1 cellular context compared by ENCODE assay signal in the genomic region with DNA sequence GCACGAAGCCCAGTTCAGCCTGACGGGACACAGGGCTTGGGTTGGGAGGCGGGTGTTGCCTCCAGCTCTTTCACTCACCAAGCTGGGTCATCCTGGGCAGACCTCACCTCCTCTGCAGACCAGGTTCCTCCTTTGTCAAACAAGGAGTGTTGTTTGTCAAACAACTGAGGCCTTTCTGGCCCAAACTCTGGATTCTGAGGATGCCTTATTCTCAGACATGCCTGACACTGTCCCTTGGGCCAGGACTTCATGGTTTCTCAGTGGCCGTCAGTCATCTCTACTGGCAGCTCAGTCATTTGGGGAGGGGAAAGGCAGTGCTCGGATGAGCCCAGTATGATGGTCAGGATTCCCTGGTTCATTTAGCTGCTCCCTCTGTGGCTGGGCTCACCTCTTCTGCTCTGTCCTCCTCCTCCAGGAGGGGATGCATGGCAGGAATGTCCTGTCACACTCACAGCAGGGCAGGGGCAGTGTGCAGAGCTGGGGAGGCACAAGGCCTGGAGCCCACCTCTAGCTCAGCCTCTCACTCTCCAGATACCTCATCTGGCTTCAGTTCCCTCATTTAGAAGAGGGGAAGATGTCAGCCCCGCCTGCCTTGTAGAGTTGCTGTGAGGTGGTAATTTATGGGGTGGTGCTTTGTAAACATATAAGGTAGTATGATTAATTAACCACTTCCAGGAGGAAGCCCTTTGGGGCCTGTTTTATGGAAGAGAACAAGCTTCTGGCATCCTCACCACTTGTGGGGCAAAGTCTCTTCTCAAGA.
TF ChIP-seq lines count a peak whose summit lies in the region.

No MANE protein-coding gene starts in this region.

TF ChIP-seq in WTC11, 78 proteins besides CTCF, POLR2A, EP300 and RAD21 (continued from another document):
- TF ChIP-seq, protein P1, sequence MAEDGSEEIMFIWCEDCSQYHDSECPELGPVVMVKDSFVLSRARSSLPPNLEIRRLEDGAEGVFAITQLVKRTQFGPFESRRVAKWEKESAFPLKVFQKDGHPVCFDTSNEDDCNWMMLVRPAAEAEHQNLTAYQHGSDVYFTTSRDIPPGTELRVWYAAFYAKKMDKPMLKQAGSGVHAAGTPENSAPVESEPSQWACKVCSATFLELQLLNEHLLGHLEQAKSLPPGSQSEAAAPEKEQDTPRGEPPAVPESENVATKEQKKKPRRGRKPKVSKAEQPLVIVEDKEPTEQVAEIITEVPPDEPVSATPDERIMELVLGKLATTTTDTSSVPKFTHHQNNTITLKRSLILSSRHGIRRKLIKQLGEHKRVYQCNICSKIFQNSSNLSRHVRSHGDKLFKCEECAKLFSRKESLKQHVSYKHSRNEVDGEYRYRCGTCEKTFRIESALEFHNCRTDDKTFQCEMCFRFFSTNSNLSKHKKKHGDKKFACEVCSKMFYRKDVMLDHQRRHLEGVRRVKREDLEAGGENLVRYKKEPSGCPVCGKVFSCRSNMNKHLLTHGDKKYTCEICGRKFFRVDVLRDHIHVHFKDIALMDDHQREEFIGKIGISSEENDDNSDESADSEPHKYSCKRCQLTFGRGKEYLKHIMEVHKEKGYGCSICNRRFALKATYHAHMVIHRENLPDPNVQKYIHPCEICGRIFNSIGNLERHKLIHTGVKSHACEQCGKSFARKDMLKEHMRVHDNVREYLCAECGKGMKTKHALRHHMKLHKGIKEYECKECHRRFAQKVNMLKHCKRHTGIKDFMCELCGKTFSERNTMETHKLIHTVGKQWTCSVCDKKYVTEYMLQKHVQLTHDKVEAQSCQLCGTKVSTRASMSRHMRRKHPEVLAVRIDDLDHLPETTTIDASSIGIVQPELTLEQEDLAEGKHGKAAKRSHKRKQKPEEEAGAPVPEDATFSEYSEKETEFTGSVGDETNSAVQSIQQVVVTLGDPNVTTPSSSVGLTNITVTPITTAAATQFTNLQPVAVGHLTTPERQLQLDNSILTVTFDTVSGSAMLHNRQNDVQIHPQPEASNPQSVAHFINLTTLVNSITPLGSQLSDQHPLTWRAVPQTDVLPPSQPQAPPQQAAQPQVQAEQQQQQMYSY (CRISPR knock-in tag; IDR thresholded peaks at IDR 0.05) = no peak
TF ChIP-seq in WTC11: peak in this region for 0.
